In the genomic region with DNA sequence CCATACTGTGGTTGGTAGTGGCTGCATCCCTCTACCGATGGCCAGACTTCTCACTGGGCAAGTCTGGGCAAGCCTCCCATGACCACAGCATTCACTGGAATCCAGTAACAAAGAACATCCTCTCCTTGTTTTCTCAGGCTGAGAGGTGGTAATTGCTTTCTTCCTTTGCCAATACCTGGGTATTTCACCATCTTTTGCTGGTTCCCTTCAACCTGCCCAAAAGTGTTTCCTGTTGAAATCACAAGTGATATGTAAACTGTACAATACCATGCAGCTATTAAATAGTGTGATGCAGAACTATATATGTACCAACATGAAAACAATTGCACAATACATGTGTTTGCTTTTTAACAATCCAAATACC, we compare ENCODE assay signal across 9 cellular contexts. TPM values are rescaled to one million over a fixed set of nuclear protein-coding genes. Genes with fewer than 3 reads are reported as not detected.
DNase-seq lines count a peak whose midpoint lies in the region; ATAC-seq and TF ChIP-seq lines count a peak whose summit lies in the region.
"Had no signal": no experiment of that assay in that cellular context is flagged by ENCODE, and none has a peak within 500 bp of the region (broad histone marks: within the 10 kb centered on the region; RNA-seq: fewer than 3 reads in every experiment).

A gene (minus strand): TSS at position 55 of the 364 bp plus-strand sequence. CDS start 42,240 bp downstream, outside the sequence.

- no peaks in the 10 kb centered on the region for H3K36me3 ChIP-seq in SJCRH30
- H3K36me3 ChIP-seq in subcutaneous abdominal adipose tissue (ENCODE audit: control insufficient read depth in 5 of 5, insufficient read depth in 5 of 5, low read length in 5 of 5), result no peaks in the 10 kb centered on the region

- H3K4me3 ChIP-seq in SJCRH30 (peak within 1 kb of the TSS; percentile 18), subcutaneous abdominal adipose tissue (ENCODE audit: low read depth in 1 of 5, low read length in 5 of 5) (peak within 1 kb of the TSS in 3 of 5 donors; percentile 46 to 50 (median 47))

- H3K27me3 Mint-ChIP-seq in activated naive CD8-positive, alpha-beta T cell treated with anti-CD3 and anti-CD28 coated beads for 36 hours, result no peaks in the 10 kb centered on the region

- no peak within 1 kb of the TSS for H3K27ac Mint-ChIP-seq in activated naive CD8-positive, alpha-beta T cell treated with anti-CD3 and anti-CD28 coated beads for 36 hours

- H3K4me1 ChIP-seq in SJCRH30 (peaks cover 12% of the 10 kb centered on the region), foreskin keratinocyte (peaks cover 21% of the 10 kb centered on the region), subcutaneous abdominal adipose tissue (ENCODE audit: control insufficient read depth in 5 of 5, insufficient read depth in 5 of 5, low read length in 5 of 5) (no peaks in the 10 kb centered on the region)

- no peaks in the 10 kb centered on the region for H3K9me3 Mint-ChIP-seq in activated naive CD8-positive, alpha-beta T cell treated with anti-CD3 and anti-CD28 coated beads for 36 hours

- peak; percentile 97 for ATAC-seq in foreskin keratinocyte
- no peak for ATAC-seq in HG02571 (IDR thresholded peaks at IDR 0.05; ENCODE audit: unreplicated experiment)

- H3K27me3 ChIP-seq in SJCRH30, result no peaks in the 10 kb centered on the region
- no peaks in the 10 kb centered on the region for H3K27me3 ChIP-seq in foreskin keratinocyte
- H3K27me3 ChIP-seq in subcutaneous abdominal adipose tissue (ENCODE audit: control insufficient read depth in 5 of 5, insufficient read depth in 4 of 5, low read length in 5 of 5), result no peaks in the 10 kb centered on the region

- H3K4me1 Mint-ChIP-seq in activated naive CD8-positive, alpha-beta T cell treated with anti-CD3 and anti-CD28 coated beads for 36 hours, result no peaks in the 10 kb centered on the region

- H3K9me3 ChIP-seq in SJCRH30 (replicated peaks) (no peaks in the 10 kb centered on the region), subcutaneous abdominal adipose tissue (ENCODE audit: control insufficient read depth in 5 of 5, low read length in 5 of 5) (no peaks in the 10 kb centered on the region)

- H3K36me3 Mint-ChIP-seq in activated naive CD8-positive, alpha-beta T cell treated with anti-CD3 and anti-CD28 coated beads for 36 hours, result no peaks in the 10 kb centered on the region

- no peak within 1 kb of the TSS for H3K9ac ChIP-seq in subcutaneous abdominal adipose tissue (ENCODE audit: low read length in 5 of 5)

- H3K27ac ChIP-seq in SJCRH30 (peak within 1 kb of the TSS; percentile 31; the same call in 1 of the 2 replicates), foreskin keratinocyte (peak within 1 kb of the TSS; percentile 64), subcutaneous abdominal adipose tissue (ENCODE audit: low read depth, low read length) (no peak within 1 kb of the TSS)
- H3K27ac ChIP-seq: 22Rv1 had no signal

- no peak within 1 kb of the TSS for H3K4me3 Mint-ChIP-seq in activated naive CD8-positive, alpha-beta T cell treated with anti-CD3 and anti-CD28 coated beads for 36 hours

- DNase-seq in NCI-H1417 (lab: John Stamatoyannopoulos, UW), result peak in 2 of 3 experiments; percentile 49 to 83
- DNase-seq in NCI-H1417 treated with DMSO at 0.1 percent for 48 hours (lab: John Stamatoyannopoulos, UW), result no peak
- peak; percentile 75 to 80 for DNase-seq in SJCRH30
- DNase-seq in foreskin keratinocyte, result peak; percentile 94 to 96
- no peak for DNase-seq in medulla oblongata (ENCODE audit: extremely low spot score)
- no peak for DNase-seq in activated naive CD8-positive, alpha-beta T cell treated with anti-CD3 and anti-CD28 coated beads for 36 hours

- TF ChIP-seq CTCF in foreskin keratinocyte (conservative IDR thresholded peaks at IDR 0.05), result no peak

RNA-seq across cellular contexts. Expression of the gene that starts here (rescaled TPM):
- total RNA-seq in SJCRH30 (2014; rRNA removed; shearing (Covaris generic)), result 0.28 and 0.38 TPM in 2 replicates
- total RNA-seq in foreskin keratinocyte, result 0.20 and 0.25 TPM in 2 replicates
- 0.08 and 0.13 TPM in 2 replicates for polyA plus RNA-seq in foreskin keratinocyte
- total RNA-seq in activated naive CD8-positive, alpha-beta T cell treated with anti-CD3 and anti-CD28 coated beads for 36 hours, result not detected

Comparison
In these comparisons a context has a peak if more than half of its experiments do, and no peak if none do; other contexts are left out.
1. DNase-seq: peak in NCI-H1417 (2 of 3); none in NCI-H1417 treated with DMSO at 0.1 percent for 48 hours (single experiment), medulla oblongata (single experiment) and activated naive CD8-positive, alpha-beta T cell treated with anti-CD3 and anti-CD28 coated beads for 36 hours (single experiment).
2. Peak in DNase-seq, H3K4me3 ChIP-seq and H3K27ac ChIP-seq in SJCRH30; RNA of the gene not detected or under 1 TPM.
3. Peak in DNase-seq, ATAC-seq and H3K27ac ChIP-seq in foreskin keratinocyte; RNA of the gene not detected or under 1 TPM.